In the genomic region with DNA sequence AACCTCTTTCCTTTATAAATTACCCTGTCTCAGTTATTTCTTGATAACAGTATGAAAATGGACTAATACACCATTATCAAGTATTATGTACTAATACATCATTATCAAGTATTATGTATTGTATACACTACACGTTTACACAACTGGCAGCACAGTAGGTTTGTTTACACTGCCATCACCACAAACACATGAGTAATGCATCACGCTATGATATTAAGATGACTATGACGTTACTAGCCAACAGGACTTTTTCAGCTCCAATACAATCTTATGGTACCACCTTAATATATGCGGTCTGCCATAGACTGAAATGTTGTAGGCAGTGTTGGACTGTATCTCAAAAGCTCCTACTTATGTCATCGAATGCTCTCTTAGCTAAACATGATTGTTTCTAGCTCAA, we compare ENCODE assay signal across 20 cellular contexts. TPM values are rescaled to one million over a fixed set of nuclear protein-coding genes. Genes with fewer than 3 reads are reported as not detected.
A peak's percentile ranks its signal among the peaks of the same experiment; 100 is the strongest.
DNase-seq lines count a peak whose midpoint lies in the region; ATAC-seq, FAIRE-seq and TF ChIP-seq lines count a peak whose summit lies in the region.
"Had no signal": no experiment of that assay in that cellular context is flagged by ENCODE, and none has a peak within 500 bp of the region (broad histone marks: within the 10 kb centered on the region; RNA-seq: fewer than 3 reads in every experiment).

No MANE protein-coding gene starts in this region.

- H3K9me3 Mint-ChIP-seq in naive thymus-derived CD4-positive, alpha-beta T cell = peaks cover 0 to 2% (median 0%) of the 10 kb centered on the region in 11 donors
- H3K9me3 Mint-ChIP-seq: IgD-negative memory B cell had no signal

- H4K20me1 ChIP-seq in PC-3 (ENCODE audit: low read length) = no peaks in the 10 kb centered on the region
- H4K20me1 ChIP-seq: BLaER1 treated with 17β-estradiol and CSF1 and Interleukin-3, amounts not matched to agents 10 nM and 100 nM had no signal

- no peaks in the 10 kb centered on the region for H3K9me2 ChIP-seq in PC-3 (replicated peaks; ENCODE audit: low read length)

- ATAC-seq in A549 (peak; percentile 54 to 69; a peak in 4 of 6 replicates), PC-3 (no peak; the same call in 1 of the 2 replicates), HG02885 (IDR thresholded peaks at IDR 0.05; ENCODE audit: poor library complexity, unreplicated experiment) (no peak), GM18505 (IDR thresholded peaks at IDR 0.05; ENCODE audit: unreplicated experiment) (no peak)
- no peak for ATAC-seq in naive thymus-derived CD4-positive, alpha-beta T cell

- H3K36me3 ChIP-seq in PC-3 (ENCODE audit: low read depth, low read length) = no peaks in the 10 kb centered on the region
- no peaks in the 10 kb centered on the region for H3K36me3 ChIP-seq in naive thymus-derived CD4-positive, alpha-beta T cell (ENCODE audit: control insufficient read depth in 2 of 3, insufficient read depth in 3 of 3, low read length in 3 of 3)

- peak in 1 of 2 experiments; percentile 48 for DNase-seq in A549 (ENCODE audit: low read depth in 1 of 2, low spot score in 1 of 2)
- no peak for DNase-seq in H54 (ENCODE audit: insufficient read length, low spot score)
- peak; percentile 23 for DNase-seq in PC-3
- peak; percentile 41 for DNase-seq in epithelial cell of esophagus (ENCODE audit: low read depth)
- DNase-seq in naive thymus-derived CD4-positive, alpha-beta T cell = no peak
- DNase-seq in GM13976 (ENCODE audit: low spot score) = no peak
- DNase-seq: ACHN; CD4-positive, CD25-positive, alpha-beta regulatory T cell; DMS 273 treated with DMSO at 0.1 percent for 48 hours; DMS79 treated with DMSO at 0.1 percent for 48 hours; EL; GDM1; KG1 had no signal

- CTCF ChIA-PET in A549 (lab: Yijun Ruan, JAX) (interaction anchor here (0.9 to 1.8 kb wide), 2 partner anchors 126 to 1603 kb away, joined by 3 to 5 read pairs; no protein-coding TSS in a partner anchor), PC-3 (lab: Charles Lee) (no interaction called here)
- CTCF ChIA-PET in naive thymus-derived CD4-positive, alpha-beta T cell (lab: Charles Lee) = no interaction called here

- TF ChIP-seq EP300 in A549 (IDR thresholded peaks at IDR 0.05) = no peak

- 34% methylated on average over 5 of the region's 5 CpGs for WGBS in A549 (ENCODE audit: missing lambda C conversion rate)

- peak overlapping the region; percentile 10; the same call in 1 of the 3 replicates for H3K4me2 ChIP-seq in A549
- H3K4me2 ChIP-seq in PC-3 (ENCODE audit: low read length) = no peak overlapping the region
- H3K4me2 ChIP-seq: BLaER1 treated with 17β-estradiol and CSF1 and Interleukin-3, amounts not matched to agents 10 nM and 100 nM had no signal

- H3K4me3 Mint-ChIP-seq in naive thymus-derived CD4-positive, alpha-beta T cell = no peak overlapping the region
- H3K4me3 Mint-ChIP-seq: CD4-positive, CD25-positive, alpha-beta regulatory T cell; IgD-negative memory B cell had no signal

- FAIRE-seq in A549 (lab: Jason Lieb, UNC) (no peak), H54 (lab: Jason Lieb, UNC) (peak; percentile 41)
- FAIRE-seq: GM12892, H1 had no signal

- H3K27me3 Mint-ChIP-seq in naive thymus-derived CD4-positive, alpha-beta T cell = peaks cover 0 to 4% (median 0%) of the 10 kb centered on the region in 5 donors
- H3K27me3 Mint-ChIP-seq: CD4-positive, CD25-positive, alpha-beta regulatory T cell; IgD-negative memory B cell had no signal

- no peak overlapping the region for H3K9ac ChIP-seq in PC-3 (ENCODE audit: low read length)
- H3K9ac ChIP-seq: BLaER1 treated with 17β-estradiol and CSF1 and Interleukin-3, amounts not matched to agents 10 nM and 100 nM had no signal

- TF ChIP-seq CTCF in A549 (IDR thresholded peaks at IDR 0.05) = no peak
- TF ChIP-seq CTCF in PC-3 (conservative IDR thresholded peaks at IDR 0.05; ENCODE audit: low read depth, low read length) = no peak
- no peak for TF ChIP-seq CTCF in epithelial cell of esophagus (IDR thresholded peaks at IDR 0.05; ENCODE audit: insufficient read depth, low read depth, low read length, missing control alignments)
- no peak for TF ChIP-seq CTCF in GM13976 (IDR thresholded peaks at IDR 0.05; ENCODE audit: borderline replicate concordance, control extremely low read depth, extremely low read depth, insufficient read depth, missing control alignments)

- BruUV-seq in PC-3 (replicated peaks; lab: Mats Ljungman, UMichigan) = no TSS peak

- POLR2A ChIA-PET in A549 (lab: Yijun Ruan, JAX) = no interaction called here
- POLR2A ChIA-PET in PC-3 (lab: Charles Lee; ENCODE audit: unreplicated experiment) = no interaction called here
- POLR2A ChIA-PET in naive thymus-derived CD4-positive, alpha-beta T cell (lab: Charles Lee) = no interaction called here

- no peak overlapping the region for H3K27ac Mint-ChIP-seq in naive thymus-derived CD4-positive, alpha-beta T cell
- H3K27ac Mint-ChIP-seq: CD4-positive, CD25-positive, alpha-beta regulatory T cell; IgD-negative memory B cell had no signal

- no peaks in the 10 kb centered on the region for H3K9me3 ChIP-seq in A549
- H3K9me3 ChIP-seq in PC-3 (ENCODE audit: low read length) = no peaks in the 10 kb centered on the region
- H3K9me3 ChIP-seq in naive thymus-derived CD4-positive, alpha-beta T cell (ENCODE audit: control insufficient read depth in 2 of 3, low read length in 3 of 3) = no peaks in the 10 kb centered on the region
- H3K9me3 ChIP-seq: BLaER1 treated with 17β-estradiol and CSF1 and Interleukin-3, amounts not matched to agents 10 nM and 100 nM had no signal

- H3K4me3 ChIP-seq in A549 (no peak overlapping the region), PC-3 (ENCODE audit: low read length) (no peak overlapping the region), epithelial cell of esophagus (ENCODE audit: low read length) (no peak overlapping the region)
- no peak overlapping the region for H3K4me3 ChIP-seq in naive thymus-derived CD4-positive, alpha-beta T cell (ENCODE audit: low read length)
- H3K4me3 ChIP-seq: BLaER1 treated with 17β-estradiol and CSF1 and Interleukin-3, amounts not matched to agents 10 nM and 100 nM had no signal

- H3K4me1 ChIP-seq in A549 (peaks cover 17% of the 10 kb centered on the region), PC-3 (ENCODE audit: insufficient read depth, low read length) (no peaks in the 10 kb centered on the region)
- H3K4me1 ChIP-seq in naive thymus-derived CD4-positive, alpha-beta T cell (ENCODE audit: control insufficient read depth in 2 of 2, insufficient read depth in 2 of 2, low read length in 2 of 2) = no peaks in the 10 kb centered on the region
- H3K4me1 ChIP-seq: BLaER1 treated with 17β-estradiol and CSF1 and Interleukin-3, amounts not matched to agents 10 nM and 100 nM had no signal

- H3K79me2 ChIP-seq in PC-3 (ENCODE audit: low read length) = no peaks in the 10 kb centered on the region

- H3K27me3 ChIP-seq in PC-3 (ENCODE audit: low read length) = no peaks in the 10 kb centered on the region
- H3K27me3 ChIP-seq in naive thymus-derived CD4-positive, alpha-beta T cell (ENCODE audit: control insufficient read depth in 2 of 2, insufficient read depth in 2 of 2, low read length in 2 of 2) = no peaks in the 10 kb centered on the region
- H3K27me3 ChIP-seq: BLaER1 treated with 17β-estradiol and CSF1 and Interleukin-3, amounts not matched to agents 10 nM and 100 nM had no signal

- no peak overlapping the region for H2AFZ ChIP-seq in PC-3 (ENCODE audit: low read length)

- no peak for TF ChIP-seq RAD21 in A549 (conservative IDR thresholded peaks at IDR 0.05 in 1 of 2, IDR thresholded peaks at IDR 0.05 in 1 of 2)

- intact Hi-C loops in PC-3 (cut with micrococcal nuclease) = no loop called here
- intact Hi-C loops in naive thymus-derived CD4-positive, alpha-beta T cell (cut with micrococcal nuclease) = no loop called here

- TF ChIP-seq POLR2A in A549 (IDR thresholded peaks at IDR 0.05; ENCODE audit: low read length) (no peak), H54 (IDR thresholded peaks at IDR 0.05; ENCODE audit: low read depth, low read length) (no peak), GM18505 (IDR thresholded peaks at IDR 0.05; ENCODE audit: borderline replicate concordance, extremely low read depth, insufficient read depth, insufficient read length) (no peak)

- in situ Hi-C loops in GM13976 (cut with MboI; ENCODE audit: low sequenced_read_pairs, unreplicated experiment) = loop anchor here (25.0 kb wide), 1 partner anchor 1595 kb away; no protein-coding TSS in a partner anchor

- no peak overlapping the region for H3K27ac ChIP-seq in A549
- no peak overlapping the region for H3K27ac ChIP-seq in PC-3 (ENCODE audit: low read length)
- no peak overlapping the region for H3K27ac ChIP-seq in naive thymus-derived CD4-positive, alpha-beta T cell (ENCODE audit: low read depth, low read length)
- H3K27ac ChIP-seq: 22Rv1; BLaER1 treated with 17β-estradiol and CSF1 and Interleukin-3, amounts not matched to agents 10 nM and 100 nM had no signal

- no peaks in the 10 kb centered on the region for H3K36me3 Mint-ChIP-seq in naive thymus-derived CD4-positive, alpha-beta T cell
- H3K36me3 Mint-ChIP-seq: CD4-positive, CD25-positive, alpha-beta regulatory T cell had no signal

- H3K4me1 Mint-ChIP-seq in naive thymus-derived CD4-positive, alpha-beta T cell = no peaks in the 10 kb centered on the region
- H3K4me1 Mint-ChIP-seq: CD4-positive, CD25-positive, alpha-beta regulatory T cell; IgD-negative memory B cell had no signal

- no peaks in the 10 kb centered on the region for H3F3A ChIP-seq in PC-3 (ENCODE audit: low read length, unreplicated experiment)

TF ChIP-seq in A549, 52 proteins besides CTCF, POLR2A, EP300 and RAD21 (continues in another document):
- TF ChIP-seq, protein P1, sequence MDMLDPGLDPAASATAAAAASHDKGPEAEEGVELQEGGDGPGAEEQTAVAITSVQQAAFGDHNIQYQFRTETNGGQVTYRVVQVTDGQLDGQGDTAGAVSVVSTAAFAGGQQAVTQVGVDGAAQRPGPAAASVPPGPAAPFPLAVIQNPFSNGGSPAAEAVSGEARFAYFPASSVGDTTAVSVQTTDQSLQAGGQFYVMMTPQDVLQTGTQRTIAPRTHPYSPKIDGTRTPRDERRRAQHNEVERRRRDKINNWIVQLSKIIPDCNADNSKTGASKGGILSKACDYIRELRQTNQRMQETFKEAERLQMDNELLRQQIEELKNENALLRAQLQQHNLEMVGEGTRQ (IDR thresholded peaks at IDR 0.05) = no peak
- TF ChIP-seq FOSB (CRISPR knock-in tag; IDR thresholded peaks at IDR 0.05) (no peak), MYC (IDR thresholded peaks at IDR 0.05; ENCODE audit: borderline replicate concordance, low read length) (no peak), MAFK (IDR thresholded peaks at IDR 0.05; ENCODE audit: partially characterized antibody) (no peak), ZC3H11A (IDR thresholded peaks at IDR 0.05) (no peak), EHMT2 (IDR thresholded peaks at IDR 0.05; ENCODE audit: low read depth) (no peak)

RNA-seq across cellular contexts. Expression of a gene that starts 28.2 kb away (rescaled TPM):
- polyA plus RNA-seq in A549 (2011; rRNA removed) = 8.2 and 10.4 TPM in 2 replicates
- polyA plus RNA-seq in A549 (2012; cell fraction: cytosol; rRNA removed) = 3.8 and 4.7 TPM in 2 replicates
- polyA plus RNA-seq in A549 (2012; cell fraction: nucleus; rRNA removed) = 1.00 and 2.3 TPM in 2 replicates
- polyA plus RNA-seq in A549 (2017; fragmentation: RNase III; extraction: RNeasy Plus Mini Kit Qiagen cat#74134 plus additional on column Dnase treatment) = 7.9 to 9.8 TPM (median 8.5 TPM) in 3 replicates
- polyA minus RNA-seq in A549 (2011; rRNA and poly(A)+ RNA removed) = 18.2 and 20.0 TPM in 2 replicates
- 23.7 and 33.2 TPM in 2 replicates for total RNA-seq in PC-3 (2014; rRNA removed)
- 1 to 10 TPM in 2 of 5 experiments, under 1 TPM in 1, not detected in 2; 0.29 to 4.1 (median 2.4) TPM for total RNA-seq in naive thymus-derived CD4-positive, alpha-beta T cell
- polyA plus RNA-seq in naive thymus-derived CD4-positive, alpha-beta T cell = 1 to 10 TPM in 1 of 2 donors, under 1 TPM in 1; 0.64 to 1.3 TPM

Comparison
In these comparisons a context has a peak if more than half of its experiments do, and no peak if none do; other contexts are left out.
1. ATAC-seq: peak in A549 (2 of 2); none in PC-3 (single experiment), naive thymus-derived CD4-positive, alpha-beta T cell (single experiment), HG02885 (single experiment) and GM18505 (single experiment).
2. DNase-seq: peak in PC-3 (single experiment) and epithelial cell of esophagus (single experiment); none in H54 (single experiment), naive thymus-derived CD4-positive, alpha-beta T cell (0 of 9) and GM13976 (single experiment).